In genomic region chr2:43129676-43130547, GRCh38 we compare ENCODE assay signal across 9 cellular contexts.
DNase-seq lines count a peak whose midpoint lies in the region; ATAC-seq, FAIRE-seq and TF ChIP-seq lines count a peak whose summit lies in the region.
"Had no signal": no experiment of that assay in that cellular context is flagged by ENCODE, and none has a peak within 500 bp of the region (broad histone marks: within the 10 kb centered on the region; RNA-seq: fewer than 3 reads in every experiment).

No MANE protein-coding gene starts in this region.

- no peaks in the 10 kb centered on the region for H3K36me3 Mint-ChIP-seq in T-helper 17 cell (ENCODE audit: low read depth)

- H3K27ac Mint-ChIP-seq in T-helper 17 cell: peak overlapping the region; percentile 99

- ATAC-seq in T-helper 17 cell (no peak), sciatic nerve (peak; percentile 39), HG02981 (IDR thresholded peaks at IDR 0.05; ENCODE audit: unreplicated experiment) (no peak), GM18517 (IDR thresholded peaks at IDR 0.05; ENCODE audit: unreplicated experiment) (no peak)

- DNase-seq in GM18507 (ENCODE audit: extremely low spot score, insufficient read length, low read depth) (no peak), T-helper 17 cell (no peak), fibroblast of mammary gland (ENCODE audit: low read depth) (peak; percentile 41), sciatic nerve (ENCODE audit: low spot score) (no peak), DMS53 treated with DMSO at 0.1 percent for 48 hours (lab: John Stamatoyannopoulos, UW; ENCODE audit: unreplicated experiment) (no peak), occipital lobe (lab: John Stamatoyannopoulos, UW) (no peak)

- TF ChIP-seq CTCF in fibroblast of mammary gland (conservative IDR thresholded peaks at IDR 0.05; ENCODE audit: control insufficient read depth, insufficient read depth, low read depth, low read length): no peak

- intact Hi-C loops in sciatic nerve (cut with DNase I): loop anchor here (10.0 kb wide), 1 partner anchor 95 kb away; the partner anchor contains the start of gene ZFP36L2

- no peaks in the 10 kb centered on the region for H3K9me3 ChIP-seq in T-helper 17 cell (ENCODE audit: control insufficient read depth, low read length, poor library complexity, severe bottlenecking)
- H3K9me3 ChIP-seq: pancreas had no signal

- no peak overlapping the region for H3K4me3 ChIP-seq in fibroblast of mammary gland (ENCODE audit: control insufficient read depth, low read depth, low read length)
- H3K4me3 ChIP-seq: pancreas had no signal

- H3K27me3 Mint-ChIP-seq in T-helper 17 cell: no peaks in the 10 kb centered on the region

- H3K4me3 Mint-ChIP-seq in T-helper 17 cell: peak overlapping the region; percentile 84

- peaks cover 63% of the 10 kb centered on the region for H3K4me1 Mint-ChIP-seq in T-helper 17 cell

- FAIRE-seq in GM18507 (lab: Jason Lieb, UNC): peak; percentile 5
- FAIRE-seq: pancreas had no signal
